11 cellular contexts compared by ENCODE assay signal in the genomic region with DNA sequence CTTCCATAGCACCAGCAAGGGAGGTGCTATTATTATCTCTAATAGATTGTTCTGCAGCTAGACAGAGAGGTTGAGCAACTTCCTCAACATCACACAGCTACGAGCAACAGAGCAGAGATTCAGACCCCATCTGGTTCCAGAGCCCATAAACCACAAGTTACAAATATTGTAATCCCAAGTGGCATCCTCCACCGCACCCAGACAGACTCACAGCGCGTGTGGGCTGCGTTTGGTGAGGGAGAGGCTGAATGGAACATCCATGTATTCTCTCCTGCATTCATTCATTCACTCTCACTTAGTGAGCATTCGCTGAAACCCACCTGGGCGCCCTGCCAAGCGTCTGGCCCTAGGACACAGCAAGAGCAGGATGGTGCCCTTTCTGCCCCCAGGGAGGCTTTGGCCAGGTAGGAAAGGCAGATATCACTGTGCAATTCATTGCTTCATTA. TPM values are rescaled to one million over a fixed set of nuclear protein-coding genes. Genes with fewer than 3 reads are reported as not detected.
DNase-seq lines count a peak whose midpoint lies in the region; ATAC-seq and TF ChIP-seq lines count a peak whose summit lies in the region.
"Had no signal": no experiment of that assay in that cellular context is flagged by ENCODE, and none has a peak within 500 bp of the region (broad histone marks: within the 10 kb centered on the region; RNA-seq: fewer than 3 reads in every experiment).

No MANE protein-coding gene starts in this region.

- H3K4me3 ChIP-seq in Loucy (ENCODE audit: low read length, poor library complexity, severe bottlenecking) = no peak overlapping the region
- no peak overlapping the region for H3K4me3 ChIP-seq in brain microvascular endothelial cell (ENCODE audit: low read depth, low read length)
- no peak overlapping the region for H3K4me3 ChIP-seq in naive thymus-derived CD4-positive, alpha-beta T cell (ENCODE audit: low read length)
- H3K4me3 ChIP-seq: SK-N-MC had no signal

- TF ChIP-seq CTCF in CD14-positive monocyte (IDR thresholded peaks at IDR 0.05) = no peak
- TF ChIP-seq CTCF in Loucy (conservative IDR thresholded peaks at IDR 0.05; ENCODE audit: low read length) = no peak
- TF ChIP-seq CTCF in brain microvascular endothelial cell (IDR thresholded peaks at IDR 0.05; ENCODE audit: low read depth, low read length, missing control alignments) = no peak

- CTCF ChIA-PET in naive thymus-derived CD4-positive, alpha-beta T cell (lab: Charles Lee) = interaction anchor here (1.0 kb wide), 1 partner anchor 11 kb away, joined by 5 read pairs; no protein-coding TSS in a partner anchor

- peak overlapping the region; percentile 100 for H3K27ac ChIP-seq in brain microvascular endothelial cell
- no peak overlapping the region for H3K27ac ChIP-seq in naive thymus-derived CD4-positive, alpha-beta T cell (ENCODE audit: low read depth, low read length)
- H3K27ac ChIP-seq: SK-N-MC had no signal

- in situ Hi-C loops in brain microvascular endothelial cell (cut with HindIII; ENCODE audit: low pct_ligation_motif_present, low sequenced_read_pairs) = no loop called here

- peak overlapping the region; percentile 97 to 98 (median 97) for H3K27ac Mint-ChIP-seq in CD14-positive monocyte
- H3K27ac Mint-ChIP-seq in naive thymus-derived CD4-positive, alpha-beta T cell = peak overlapping the region in 1 of 9 donors; percentile 82

- no peaks in the 10 kb centered on the region for H3K9me2 ChIP-seq in Loucy (replicated peaks; ENCODE audit: low read depth, low read length)

- intact Hi-C loops in CD14-positive monocyte (cut with micrococcal nuclease) = loop anchor here (2.0 to 5.0 kb wide), 4 partner anchors 16 to 54 kb away; a partner anchor contains a TSS
- intact Hi-C loops in naive thymus-derived CD4-positive, alpha-beta T cell (cut with micrococcal nuclease) = no loop called here

- H3K27me3 ChIP-seq in Loucy (ENCODE audit: insufficient read depth, low read length, poor library complexity, severe bottlenecking) (no peaks in the 10 kb centered on the region), brain microvascular endothelial cell (replicated peaks) (no peaks in the 10 kb centered on the region)
- H3K27me3 ChIP-seq in naive thymus-derived CD4-positive, alpha-beta T cell (ENCODE audit: control insufficient read depth in 2 of 2, insufficient read depth in 2 of 2, low read length in 2 of 2) = no peaks in the 10 kb centered on the region

- no peaks in the 10 kb centered on the region for H3K79me2 ChIP-seq in Loucy (ENCODE audit: insufficient read depth, low read length)

- no peak overlapping the region for H3K4me2 ChIP-seq in Loucy (ENCODE audit: low read depth, low read length, poor library complexity, severe bottlenecking)

- no peaks in the 10 kb centered on the region for H3F3A ChIP-seq in Loucy (ENCODE audit: low read depth)

- no peaks in the 10 kb centered on the region for H3K9me3 ChIP-seq in Loucy (ENCODE audit: insufficient read depth, low read depth, low read length)
- no peaks in the 10 kb centered on the region for H3K9me3 ChIP-seq in naive thymus-derived CD4-positive, alpha-beta T cell (ENCODE audit: control insufficient read depth in 2 of 3, low read length in 3 of 3)

- no peaks in the 10 kb centered on the region for H4K20me1 ChIP-seq in Loucy (ENCODE audit: insufficient read depth, low read length, poor library complexity, severe bottlenecking)

- POLR2A ChIA-PET in naive thymus-derived CD4-positive, alpha-beta T cell (lab: Charles Lee) = no interaction called here

- no peak overlapping the region for H3K9ac ChIP-seq in Loucy (ENCODE audit: low read depth, low read length, poor library complexity, severe bottlenecking)

- no peaks in the 10 kb centered on the region for H3K36me3 Mint-ChIP-seq in CD14-positive monocyte
- H3K36me3 Mint-ChIP-seq in naive thymus-derived CD4-positive, alpha-beta T cell = no peaks in the 10 kb centered on the region

- H3K4me1 ChIP-seq in Loucy (ENCODE audit: insufficient read depth, low read length, poor library complexity, severe bottlenecking) = peaks cover 8% of the 10 kb centered on the region
- no peaks in the 10 kb centered on the region for H3K4me1 ChIP-seq in naive thymus-derived CD4-positive, alpha-beta T cell (ENCODE audit: control insufficient read depth in 2 of 2, insufficient read depth in 2 of 2, low read length in 2 of 2)

- H3K27me3 Mint-ChIP-seq in CD14-positive monocyte (ENCODE audit: low read depth in 3 of 3) = peaks cover 6 to 18% (median 10%) of the 10 kb centered on the region in 3 donors
- H3K27me3 Mint-ChIP-seq in naive thymus-derived CD4-positive, alpha-beta T cell = no peaks in the 10 kb centered on the region

- H3K36me3 ChIP-seq in Loucy (ENCODE audit: insufficient read depth, low read length) = no peaks in the 10 kb centered on the region
- no peaks in the 10 kb centered on the region for H3K36me3 ChIP-seq in brain microvascular endothelial cell (replicated peaks)
- no peaks in the 10 kb centered on the region for H3K36me3 ChIP-seq in naive thymus-derived CD4-positive, alpha-beta T cell (ENCODE audit: control insufficient read depth in 2 of 3, insufficient read depth in 3 of 3, low read length in 3 of 3)

- H3K4me3 Mint-ChIP-seq in CD14-positive monocyte = peak overlapping the region; percentile 62
- peak overlapping the region in 1 of 10 donors; percentile 8 for H3K4me3 Mint-ChIP-seq in naive thymus-derived CD4-positive, alpha-beta T cell

- peaks cover 46% of the 10 kb centered on the region for H3K4me1 Mint-ChIP-seq in CD14-positive monocyte
- H3K4me1 Mint-ChIP-seq in naive thymus-derived CD4-positive, alpha-beta T cell = peaks cover 12 to 61% (median 23%) of the 10 kb centered on the region in 7 donors

- peak; percentile 72 for DNase-seq in CD14-positive monocyte (ENCODE audit: low spot score)
- peak; percentile 83 for DNase-seq in brain microvascular endothelial cell
- DNase-seq in naive thymus-derived CD4-positive, alpha-beta T cell = no peak
- DNase-seq in NCI-H524 treated with DMSO at 0.1 percent for 48 hours (lab: John Stamatoyannopoulos, UW) = no peak
- DNase-seq in NCI-H2227 (lab: John Stamatoyannopoulos, UW; ENCODE audit: unreplicated experiment) = no peak
- no peak for DNase-seq in pons (ENCODE audit: low spot score)
- DNase-seq: NCI-H1417 treated with DMSO at 0.1 percent for 48 hours had no signal

- 0 out of 2 replicates have a peak overlapping the region, but pooled peaks have one; percentile 70 for H2AFZ ChIP-seq in Loucy (ENCODE audit: low read length)

- peaks cover 0 to 3% (median 0%) of the 10 kb centered on the region in 7 donors for H3K9me3 Mint-ChIP-seq in CD14-positive monocyte
- peaks cover 0 to 1% (median 0%) of the 10 kb centered on the region in 11 donors for H3K9me3 Mint-ChIP-seq in naive thymus-derived CD4-positive, alpha-beta T cell

- ATAC-seq in naive thymus-derived CD4-positive, alpha-beta T cell = peak; percentile 69
- no peak for ATAC-seq in GM21786 (IDR thresholded peaks at IDR 0.05; ENCODE audit: unreplicated experiment)

RNA-seq across cellular contexts. Expression of a gene that starts 33.5 kb away (rescaled TPM):
- polyA plus RNA-seq in CD14-positive monocyte = not detected
- total RNA-seq in naive thymus-derived CD4-positive, alpha-beta T cell = 100 to 1,000 TPM in 1 of 5 experiments, under 1 TPM in 2, not detected in 2; 0.64 to 260 (median 0.98) TPM
- polyA plus RNA-seq in naive thymus-derived CD4-positive, alpha-beta T cell = not detected

RNA-seq across cellular contexts. Expression of a gene that starts 53.6 kb away (rescaled TPM):
- 100 to 1,000 TPM in 1 of 2 donors, 10 to 100 TPM in 1; 48.0 to 146 TPM for polyA plus RNA-seq in CD14-positive monocyte
- total RNA-seq in naive thymus-derived CD4-positive, alpha-beta T cell = 100 to 1,000 TPM in 1 of 5 experiments, 10 to 100 TPM in 2, 1 to 10 TPM in 1, under 1 TPM in 1; 0.49 to 158 (median 46.0) TPM
- 1 to 10 TPM; 2.0 to 6.3 TPM for polyA plus RNA-seq in naive thymus-derived CD4-positive, alpha-beta T cell
- total RNA-seq: lung microvascular endothelial cell had no signal

Comparison
In these comparisons a context has a peak if more than half of its experiments do, and no peak if none do; other contexts are left out.
1. DNase-seq: peak in CD14-positive monocyte (single experiment) and brain microvascular endothelial cell (single experiment); none in naive thymus-derived CD4-positive, alpha-beta T cell (0 of 9), NCI-H524 treated with DMSO at 0.1 percent for 48 hours (single experiment), NCI-H2227 (single experiment) and pons (single experiment).
2. RNA of a gene that starts 53.6 kb away (polyA plus RNA-seq): 48.0 to 146 TPM in CD14-positive monocyte; 2.0 to 6.3 TPM in naive thymus-derived CD4-positive, alpha-beta T cell; every median in the first group is over 4 times any median in the second.
3. intact Hi-C loops: an anchor here in CD14-positive monocyte (2.0 to 5.0 kb wide); none called in naive thymus-derived CD4-positive, alpha-beta T cell.